16 cellular contexts compared by ENCODE assay signal in genomic region chr9:123710299-123710698, GRCh38.
DNase-seq lines count a peak whose midpoint lies in the region; ATAC-seq and TF ChIP-seq lines count a peak whose summit lies in the region.
"Had no signal": no experiment of that assay in that cellular context is flagged by ENCODE, and none has a peak within 500 bp of the region (broad histone marks: within the 10 kb centered on the region; RNA-seq: fewer than 3 reads in every experiment).

No MANE protein-coding gene starts in this region.

- no peak for TF ChIP-seq POLR2A in IMR-90 (IDR thresholded peaks at IDR 0.05; ENCODE audit: low read depth, low read length)

- H3K36me3 ChIP-seq in IMR-90 (ENCODE audit: control insufficient read depth, insufficient read depth, low read length): no peaks in the 10 kb centered on the region
- no peaks in the 10 kb centered on the region for H3K36me3 ChIP-seq in mammary epithelial cell (ENCODE audit: insufficient read depth, low read length)
- no peaks in the 10 kb centered on the region for H3K36me3 ChIP-seq in left lung
- no peaks in the 10 kb centered on the region for H3K36me3 ChIP-seq in colonic mucosa
- H3K36me3 ChIP-seq: adrenal gland, stomach, WERI-Rb-1 had no signal

- H3K4me3 ChIP-seq in IMR-90 (ENCODE audit: insufficient read depth, low read depth, low read length) (no peak overlapping the region), mammary epithelial cell (replicated peaks in 1 of 3; ENCODE audit: insufficient read depth in 1 of 3, low read depth in 2 of 3, low read length in 3 of 3) (no peak overlapping the region), left lung (no peak overlapping the region), colonic mucosa (no peak overlapping the region)
- H3K4me3 ChIP-seq: adrenal gland, mucosa of descending colon, stomach had no signal

- H4K91ac ChIP-seq in IMR-90 (ENCODE audit: insufficient read depth, low read depth, low read length): no peak overlapping the region

- POLR2A ChIA-PET in IMR-90 (lab: Charles Lee; ENCODE audit: unreplicated experiment): no interaction called here

- BruUV-seq in IMR-90 (replicated peaks; lab: Mats Ljungman, UMichigan) (no TSS peak), mammary epithelial cell (replicated peaks; lab: Mats Ljungman, UMichigan) (no TSS peak)

- H3K23ac ChIP-seq in IMR-90 (ENCODE audit: low read depth, low read length): no peak overlapping the region

- H2AK9ac ChIP-seq in IMR-90 (replicated peaks; ENCODE audit: low read depth, low read length, poor library complexity): no peak overlapping the region

- TF ChIP-seq RAD21 in IMR-90 (IDR thresholded peaks at IDR 0.05; ENCODE audit: low read length): no peak

- TF ChIP-seq CTCF in IMR-90 (conservative IDR thresholded peaks at IDR 0.05; ENCODE audit: low read depth, low read length) (no peak), mammary epithelial cell (conservative IDR thresholded peaks at IDR 0.05 in 1 of 2, IDR thresholded peaks at IDR 0.05 in 1 of 2; ENCODE audit: extremely low read depth in 1 of 2, insufficient read depth in 1 of 2, low read depth in 1 of 2, low read length in 2 of 2) (no peak), left lung (IDR thresholded peaks at IDR 0.05) (no peak), colonic mucosa (IDR thresholded peaks at IDR 0.05) (no peak)

- H3K9ac ChIP-seq in IMR-90 (ENCODE audit: low read depth, low read length) (no peak overlapping the region), mammary epithelial cell (ENCODE audit: insufficient read depth, low read length) (no peak overlapping the region), colonic mucosa (ENCODE audit: low read depth in 2 of 2, low read length in 2 of 2) (no peak overlapping the region)

- CTCF ChIA-PET in IMR-90 (lab: Yijun Ruan, JAX): interaction anchor here (0.6 to 1.0 kb wide), 2 partner anchors 11 to 131 kb away, joined by 3 to 4 read pairs; no protein-coding TSS in a partner anchor
- CTCF ChIA-PET in mammary epithelial cell (lab: Charles Lee; ENCODE audit: low non-redundant PET): no interaction called here

- H2AK5ac ChIP-seq in IMR-90 (ENCODE audit: low read depth, low read length): no peak overlapping the region

- no peak overlapping the region for H3K18ac ChIP-seq in IMR-90 (ENCODE audit: low read depth, low read length)

- DNase-seq in Daoy (ENCODE audit: low read depth): peak; percentile 81
- peak; percentile 95 for DNase-seq in IMR-90
- DNase-seq in mammary epithelial cell: peak; percentile 70
- no peak for DNase-seq in left lung
- DNase-seq in GOT3 (lab: John Stamatoyannopoulos, UW): no peak
- no peak for DNase-seq in colonic mucosa
- DNase-seq in cerebellar cortex (ENCODE audit: low spot score): no peak
- DNase-seq: CD8-positive, alpha-beta T cell; mucosa of descending colon; NCI-H1417; NCI-H524 treated with DMSO at 0.1 percent for 48 hours; SHP77; stomach; WERI-Rb-1 had no signal

- no peaks in the 10 kb centered on the region for H3K79me1 ChIP-seq in IMR-90 (ENCODE audit: low read depth in 1 of 2, low read length in 2 of 2)

- no peak overlapping the region for H2BK15ac ChIP-seq in IMR-90 (ENCODE audit: low read depth, low read length)

- H2BK5ac ChIP-seq in IMR-90 (ENCODE audit: low read depth, low read length, poor library complexity, severe bottlenecking): no peak overlapping the region

- H3K9me1 ChIP-seq in IMR-90 (ENCODE audit: insufficient read depth, low read length): no peaks in the 10 kb centered on the region

- H3K27ac ChIP-seq in IMR-90 (ENCODE audit: insufficient read depth, low read length): no peak overlapping the region
- H3K27ac ChIP-seq in mammary epithelial cell (ENCODE audit: insufficient read depth, low read depth, low read length): no peak overlapping the region
- no peak overlapping the region for H3K27ac ChIP-seq in left lung
- H3K27ac ChIP-seq in colonic mucosa: no peak overlapping the region
- H3K27ac ChIP-seq: adrenal gland, stomach, WERI-Rb-1 had no signal

- no peaks in the 10 kb centered on the region for H3K9me3 ChIP-seq in IMR-90 (ENCODE audit: control insufficient read depth, insufficient read depth, low read length)
- H3K9me3 ChIP-seq in mammary epithelial cell (replicated peaks; ENCODE audit: insufficient read depth, low read length): no peaks in the 10 kb centered on the region
- no peaks in the 10 kb centered on the region for H3K9me3 ChIP-seq in left lung
- H3K9me3 ChIP-seq in colonic mucosa: no peaks in the 10 kb centered on the region
- H3K9me3 ChIP-seq: adrenal gland, mucosa of descending colon, stomach had no signal

- H3K14ac ChIP-seq in IMR-90 (replicated peaks; ENCODE audit: low read depth, low read length): no peak overlapping the region

- H3K4me2 ChIP-seq in IMR-90 (ENCODE audit: low read depth, low read length) (no peak overlapping the region), mammary epithelial cell (ENCODE audit: insufficient read depth, low read depth, low read length) (no peak overlapping the region)

- H2AFZ ChIP-seq in IMR-90 (replicated peaks; ENCODE audit: low read length, poor library complexity): no peak overlapping the region
- H2AFZ ChIP-seq in mammary epithelial cell (ENCODE audit: low read depth, low read length): no peak overlapping the region

- in situ Hi-C loops in IMR-90 (cut with MboI; ENCODE audit: low sequenced_read_pairs) (no loop called here), mammary epithelial cell (cut with MboI; ENCODE audit: low sequenced_read_pairs in 2 of 2) (no loop called here)

- no peaks in the 10 kb centered on the region for H4K20me1 ChIP-seq in IMR-90 (ENCODE audit: insufficient read depth, low read length)
- no peaks in the 10 kb centered on the region for H4K20me1 ChIP-seq in mammary epithelial cell (ENCODE audit: insufficient read depth, low read length)

- no peak overlapping the region for H3K4ac ChIP-seq in IMR-90 (ENCODE audit: low read depth, low read length)

- intact Hi-C loops in IMR-90 (cut with micrococcal nuclease) (no loop called here), mammary epithelial cell (cut with micrococcal nuclease) (no loop called here), left lung (cut with DNase I) (no loop called here), colonic mucosa (cut with DNase I) (no loop called here)

- H3K56ac ChIP-seq in IMR-90 (ENCODE audit: extremely low read depth, insufficient read depth, low read length): no peak overlapping the region

- no peaks in the 10 kb centered on the region for H3K27me3 ChIP-seq in IMR-90 (ENCODE audit: control insufficient read depth, insufficient read depth, low read length)
- H3K27me3 ChIP-seq in mammary epithelial cell (ENCODE audit: insufficient read depth, low read length): no peaks in the 10 kb centered on the region
- no peaks in the 10 kb centered on the region for H3K27me3 ChIP-seq in left lung
- no peaks in the 10 kb centered on the region for H3K27me3 ChIP-seq in colonic mucosa
- H3K27me3 ChIP-seq: adrenal gland, stomach had no signal

- no peak overlapping the region for H4K5ac ChIP-seq in IMR-90 (ENCODE audit: low read depth, low read length)

- no peak overlapping the region for H2BK20ac ChIP-seq in IMR-90 (ENCODE audit: low read depth, low read length)

- no peaks in the 10 kb centered on the region for H3K79me2 ChIP-seq in mammary epithelial cell (ENCODE audit: insufficient read depth, low read length)

- H2BK120ac ChIP-seq in IMR-90 (ENCODE audit: low read depth, low read length): no peak overlapping the region

- no peak overlapping the region for H4K8ac ChIP-seq in IMR-90 (ENCODE audit: low read depth in 2 of 2, low read length in 2 of 2)

- H3K4me1 ChIP-seq in IMR-90 (ENCODE audit: control insufficient read depth, insufficient read depth, low read length) (no peaks in the 10 kb centered on the region), mammary epithelial cell (ENCODE audit: insufficient read depth, low read length) (no peaks in the 10 kb centered on the region), left lung (no peaks in the 10 kb centered on the region), colonic mucosa (no peaks in the 10 kb centered on the region)
- H3K4me1 ChIP-seq: adrenal gland, stomach had no signal

- ATAC-seq in IMR-90 (ENCODE audit: low read depth) (peak; percentile 89), left lung (peak; percentile 66), GM18861 (IDR thresholded peaks at IDR 0.05; ENCODE audit: unreplicated experiment) (no peak)
- ATAC-seq: CD8-positive, alpha-beta T cell; mucosa of descending colon had no signal

- WGBS in IMR-90 (ENCODE audit: extremely low coverage in 2 of 2, insufficient read length in 1 of 2), 2 experiments: no CpG with 5 or more reads among the region's 1 CpG
- WGBS in mammary epithelial cell (ENCODE audit: low coverage, missing lambda C conversion rate): 100% methylated on average over 1 of the region's 1 CpG

- dilution Hi-C loops in IMR-90 (cut with HindIII; ENCODE audit: low sequenced_read_pairs, unreplicated experiment) (no loop called here), mammary epithelial cell (cut with HindIII; ENCODE audit: low sequenced_read_pairs) (loop anchor here (25.0 kb wide), 1 partner anchor 98 kb away; no protein-coding TSS in a partner anchor)

TF ChIP-seq in IMR-90, 13 proteins besides CTCF, POLR2A, EP300 and RAD21:
- TF ChIP-seq MAFK (IDR thresholded peaks at IDR 0.05; ENCODE audit: low read depth, low read length): peak; percentile 79
- no peak for TF ChIP-seq RCOR1 (IDR thresholded peaks at IDR 0.05; ENCODE audit: insufficient replicate concordance, low read length)
- TF ChIP-seq NFE2L2 (IDR thresholded peaks at IDR 0.05; ENCODE audit: low read depth, low read length): peak; percentile 85
- TF ChIP-seq FOS (IDR thresholded peaks at IDR 0.05; ENCODE audit: low read depth, low read length): peak; percentile 86
- TF ChIP-seq CHD1 (IDR thresholded peaks at IDR 0.05; ENCODE audit: low read depth, low read length): no peak
- 0 out of 2 replicates have a peak, but pooled peaks have one; percentile 12 for TF ChIP-seq BHLHE40 (IDR thresholded peaks at IDR 0.05; ENCODE audit: low read depth, low read length)
- TF ChIP-seq RFX5 (IDR thresholded peaks at IDR 0.05; ENCODE audit: low read depth, low read length): no peak
- TF ChIP-seq ELK1 (IDR thresholded peaks at IDR 0.05; ENCODE audit: borderline replicate concordance, low read depth, low read length): no peak
TF ChIP-seq in IMR-90: peak in this region for 4.

Comparison
In these comparisons a context has a peak if more than half of its experiments do, and no peak if none do; other contexts are left out.
1. DNase-seq: peak in Daoy (single experiment), IMR-90 (single experiment) and mammary epithelial cell (single experiment); none in left lung (0 of 2), GOT3 (single experiment), colonic mucosa (single experiment) and cerebellar cortex (single experiment).